18 cellular contexts compared by ENCODE assay signal in the genomic region with DNA sequence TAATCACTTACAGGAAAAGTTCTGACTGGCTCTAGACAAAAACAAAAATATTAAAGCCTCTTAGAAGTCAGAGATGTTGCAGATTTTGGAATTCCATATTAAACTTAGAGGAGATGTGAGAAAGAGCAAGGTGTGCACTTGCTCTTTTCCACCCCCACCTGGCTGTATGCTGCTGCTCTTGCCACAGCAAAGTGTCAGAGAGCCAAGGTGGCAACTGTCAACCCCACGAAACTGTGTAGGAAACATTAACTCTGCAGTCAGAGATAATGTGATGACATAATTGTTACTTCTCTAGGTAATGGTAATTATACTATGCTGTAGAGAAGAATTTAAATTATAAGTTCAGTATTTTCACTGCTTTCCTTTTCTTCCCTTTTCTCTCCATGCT. TPM values are rescaled to one million over a fixed set of nuclear protein-coding genes. Genes with fewer than 3 reads are reported as not detected.
"Had no signal": no experiment of that assay in that cellular context is flagged by ENCODE, and none has a peak within 500 bp of the region (broad histone marks: within the 10 kb centered on the region; RNA-seq: fewer than 3 reads in every experiment).

No MANE protein-coding gene starts in this region.

- H3K27ac Mint-ChIP-seq: activated B cell treated with CpG ODN at 0.5 μM for 24 hours; activated CD4-positive, alpha-beta memory T cell treated with anti-CD3 and anti-CD28 coated beads for 36 hours; activated CD4-positive, alpha-beta T cell treated with anti-CD3 and anti-CD28 coated beads, Interleukin-2, amount 10 ng/mL, durations not matched to agents 7 days and 5 days; activated naive CD4-positive, alpha-beta T cell treated with anti-CD3 and anti-CD28 coated beads, Interleukin-2, amount 50 U/mL, for 24 hours; activated T-helper 1 cell treated with anti-CD3 and anti-CD28 coated beads, Interleukin-12 subunit alpha, Interleukin-12 subunit beta, Interleukin-2, Interleukin-4 antibody, amounts not matched to agents 30 ng/mL and 10 ng/mL and 1 ng/mL, durations not matched to agents 14 hours and 24 hours and 36 hours had no signal

- H3K9me3 ChIP-seq: breast epithelium, Peyer's patch, SJCRH30, SK-N-SH had no signal

- H3K36me3 ChIP-seq: breast epithelium had no signal

- H3K27me3 Mint-ChIP-seq: activated B cell treated with CpG ODN at 0.5 μM for 24 hours; activated CD4-positive, alpha-beta memory T cell treated with anti-CD3 and anti-CD28 coated beads for 36 hours; activated CD4-positive, alpha-beta T cell treated with anti-CD3 and anti-CD28 coated beads, Interleukin-2, amount 10 ng/mL, durations not matched to agents 7 days and 5 days; activated naive CD4-positive, alpha-beta T cell treated with anti-CD3 and anti-CD28 coated beads, Interleukin-2, amount 50 U/mL, for 24 hours; activated T-cell treated with anti-CD3 and anti-CD28 coated beads, Interleukin-2, amount 50 U/mL, for 24 hours had no signal

- DNase-seq: activated B cell treated with CpG ODN at 0.5 μM for 24 hours; activated CD4-positive, alpha-beta memory T cell treated with anti-CD3 and anti-CD28 coated beads for 36 hours; activated effector memory CD4-positive, alpha-beta T cell treated with Interleukin-2 at 50 U/mL for 16 hours; activated naive CD4-positive, alpha-beta T cell; activated T-cell treated with anti-CD3 and anti-CD28 coated beads, Interleukin-2, amount 50 U/mL, for 24 hours; aorta; NCI-H187 treated with DMSO at 0.1 percent for 48 hours; NCI-H2081 treated with DMSO at 0.1 percent for 48 hours; Right ventricle myocardium superior had no signal

- H3K27me3 ChIP-seq: breast epithelium, Peyer's patch, SJCRH30 had no signal

- H3K9me3 Mint-ChIP-seq: activated B cell treated with CpG ODN at 0.5 μM for 24 hours; activated CD4-positive, alpha-beta memory T cell treated with anti-CD3 and anti-CD28 coated beads for 36 hours; activated CD4-positive, alpha-beta T cell treated with anti-CD3 and anti-CD28 coated beads, Interleukin-2, amount 10 ng/mL, durations not matched to agents 7 days and 5 days; activated naive CD4-positive, alpha-beta T cell treated with anti-CD3 and anti-CD28 coated beads, Interleukin-2, amount 50 U/mL, for 24 hours; activated T-cell treated with anti-CD3 and anti-CD28 coated beads, Interleukin-2, amount 50 U/mL, for 24 hours; activated T-helper 1 cell treated with anti-CD3 and anti-CD28 coated beads, Interleukin-12 subunit alpha, Interleukin-12 subunit beta, Interleukin-2, Interleukin-4 antibody, amounts not matched to agents 30 ng/mL and 10 ng/mL and 1 ng/mL, durations not matched to agents 14 hours and 24 hours and 36 hours had no signal

- H3K27ac ChIP-seq: breast epithelium, Peyer's patch, RWPE1, SJCRH30 had no signal

- H3K4me1 ChIP-seq: breast epithelium, SJCRH30 had no signal

- H3K4me3 Mint-ChIP-seq: activated B cell treated with CpG ODN at 0.5 μM for 24 hours; activated CD4-positive, alpha-beta memory T cell treated with anti-CD3 and anti-CD28 coated beads for 36 hours; activated CD4-positive, alpha-beta T cell treated with anti-CD3 and anti-CD28 coated beads, Interleukin-2, amount 10 ng/mL, durations not matched to agents 7 days and 5 days; activated naive CD4-positive, alpha-beta T cell treated with anti-CD3 and anti-CD28 coated beads, Interleukin-2, amount 50 U/mL, for 24 hours; activated T-cell treated with anti-CD3 and anti-CD28 coated beads, Interleukin-2, amount 50 U/mL, for 24 hours; activated T-helper 1 cell treated with anti-CD3 and anti-CD28 coated beads, Interleukin-12 subunit alpha, Interleukin-12 subunit beta, Interleukin-2, Interleukin-4 antibody, amounts not matched to agents 30 ng/mL and 10 ng/mL and 1 ng/mL, durations not matched to agents 14 hours and 24 hours and 36 hours had no signal

- H3K4me3 ChIP-seq: breast epithelium, Peyer's patch, SJCRH30 had no signal

RNA-seq across cellular contexts. Expression of a gene that starts 25.4 kb away (rescaled TPM):
- total RNA-seq: IMR-90 had no signal
- polyA plus RNA-seq: IMR-90 had no signal
